ENCODE assay signal across 18 cellular contexts in the genomic region with DNA sequence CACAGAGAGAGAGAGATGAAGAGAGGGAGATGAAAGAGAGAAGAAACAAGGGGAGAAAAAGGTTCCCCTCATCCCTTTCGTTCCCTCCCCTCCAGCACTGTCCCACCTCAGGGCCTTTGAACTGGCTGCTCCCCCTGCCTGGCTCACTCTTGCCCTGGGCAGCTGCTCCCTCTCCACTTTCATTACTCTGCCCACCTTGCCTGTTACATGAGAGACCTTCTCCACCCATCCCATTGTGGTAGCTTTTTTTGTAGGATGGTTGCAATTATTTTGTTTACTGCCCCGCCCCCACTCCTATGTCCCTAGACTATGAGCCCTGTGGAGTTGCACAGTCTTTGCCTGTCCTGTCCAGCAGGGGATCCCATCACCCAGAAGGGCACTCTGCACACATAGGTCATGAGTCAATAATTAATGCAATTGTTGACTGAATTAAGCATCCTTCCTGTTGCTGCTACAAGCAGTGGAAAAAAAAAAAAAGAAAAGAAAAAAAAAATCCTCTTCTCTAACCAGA. TPM values are rescaled to one million over a fixed set of nuclear protein-coding genes. Genes with fewer than 3 reads are reported as not detected.
DNase-seq lines count a peak whose midpoint lies in the region; ATAC-seq and TF ChIP-seq lines count a peak whose summit lies in the region.
"Had no signal": no experiment of that assay in that cellular context is flagged by ENCODE, and none has a peak within 500 bp of the region (broad histone marks: within the 10 kb centered on the region; RNA-seq: fewer than 3 reads in every experiment).

No MANE protein-coding gene starts in this region.

- H3K4me3 ChIP-seq in epithelial cell of proximal tubule (ENCODE audit: low read depth, low read length), result no peak overlapping the region
- H3K4me3 ChIP-seq: ascending aorta; BLaER1 treated with 17β-estradiol and CSF1 and Interleukin-3, amounts not matched to agents 10 nM and 100 nM had no signal

- no peak for ATAC-seq in GM21528 (IDR thresholded peaks at IDR 0.05; ENCODE audit: low FRiP score, unreplicated experiment)
- ATAC-seq in HG03025 (IDR thresholded peaks at IDR 0.05; ENCODE audit: low FRiP score, unreplicated experiment), result no peak
- ATAC-seq: T-cell had no signal

- H3K27ac ChIP-seq in 22Rv1 (no peak overlapping the region), caudate nucleus (ENCODE audit: low read depth, low read length) (no peak overlapping the region)
- H3K27ac ChIP-seq: ascending aorta; BLaER1 treated with 17β-estradiol and CSF1 and Interleukin-3, amounts not matched to agents 10 nM and 100 nM had no signal

- TF ChIP-seq CTCF in 22Rv1 (IDR thresholded peaks at IDR 0.05) (peak; percentile 20), epithelial cell of proximal tubule (conservative IDR thresholded peaks at IDR 0.05; ENCODE audit: low read depth, low read length) (peak; percentile 61)

- DNase-seq in EH (ENCODE audit: low read depth) (peak; percentile 19), NCI-H2227 (lab: John Stamatoyannopoulos, UW; ENCODE audit: unreplicated experiment) (peak; percentile 69), epithelial cell of proximal tubule (ENCODE audit: low read depth) (no peak), caudate nucleus (lab: John Stamatoyannopoulos, UW) (no peak)
- no peak for DNase-seq in effector CD8-positive, alpha-beta T cell (lab: John Stamatoyannopoulos, UW)
- DNase-seq: activated CD4-positive, alpha-beta T cell treated with anti-CD3 and anti-CD28 coated beads, Interleukin-2, amount 50 U/mL, for 48 hours; GOT3; NCI-H187 treated with DMSO at 0.1 percent for 48 hours; retina; stimulated activated CD4-positive, alpha-beta T cell treated with anti-CD3 and anti-CD28 coated beads, Interleukin-4, amount 100 ng/mL, for 1 hour; stimulated activated naive CD4-positive, alpha-beta T cell; T-cell had no signal

RNA-seq across cellular contexts. Expression of gene C19orf81, which starts 14.1 kb away (rescaled TPM):
- total RNA-seq in epithelial cell of proximal tubule, result 9.6 TPM in 1 of 2 replicates, not detected in the other
- total RNA-seq: activated T-helper 2 cell treated with anti-CD3 and anti-CD28 coated beads, Interferon-gamma antibody, Interleukin-2, Interleukin-4, amounts not matched to agents 10 μg/mL and 5 μg/mL and 100 μg/mL, durations not matched to agents 14 hours and 24 hours and 36 hours; ascending aorta had no signal

RNA-seq across cellular contexts. Expression of gene SYT3, which starts 23.7 kb away (rescaled TPM):
- total RNA-seq in epithelial cell of proximal tubule, result 0.58 TPM in 1 of 2 replicates, not detected in the other
- total RNA-seq: activated T-helper 2 cell treated with anti-CD3 and anti-CD28 coated beads, Interferon-gamma antibody, Interleukin-2, Interleukin-4, amounts not matched to agents 10 μg/mL and 5 μg/mL and 100 μg/mL, durations not matched to agents 14 hours and 24 hours and 36 hours had no signal

RNA-seq across cellular contexts. Expression of gene SHANK1, which starts 56.3 kb away (rescaled TPM):
- total RNA-seq in epithelial cell of proximal tubule, result 0.29 TPM in 1 of 2 replicates, not detected in the other
- total RNA-seq: activated T-helper 2 cell treated with anti-CD3 and anti-CD28 coated beads, Interferon-gamma antibody, Interleukin-2, Interleukin-4, amounts not matched to agents 10 μg/mL and 5 μg/mL and 100 μg/mL, durations not matched to agents 14 hours and 24 hours and 36 hours had no signal

RNA-seq across cellular contexts. Expression of gene CLEC11A, which starts 59.8 kb away (rescaled TPM):
- total RNA-seq in epithelial cell of proximal tubule, result 2.8 and 12.7 TPM in 2 replicates
- total RNA-seq: ascending aorta had no signal

Comparison
In these comparisons a context has a peak if more than half of its experiments do, and no peak if none do; other contexts are left out.
1. DNase-seq: peak in EH (single experiment) and NCI-H2227 (single experiment); none in epithelial cell of proximal tubule (single experiment), caudate nucleus (0 of 61) and effector CD8-positive, alpha-beta T cell (single experiment).